16 cellular contexts compared by ENCODE assay signal in genomic region chr4:4358093-4358840, GRCh38.
"Had no signal": no experiment of that assay in that cellular context is flagged by ENCODE, and none has a peak within 500 bp of the region (broad histone marks: within the 10 kb centered on the region; RNA-seq: fewer than 3 reads in every experiment).

No MANE protein-coding gene starts in this region.

- H3K27ac ChIP-seq: lower lobe of right lung, prostate gland had no signal

- H3K4me3 ChIP-seq: lower lobe of right lung, prostate gland had no signal

- H3K36me3 ChIP-seq: lower lobe of right lung, prostate gland had no signal

- DNase-seq: activated effector memory CD4-positive, alpha-beta T cell treated with anti-CD3 and anti-CD28 coated beads, Interleukin-2, amount 50 U/mL, for 16 hours; activated T-cell treated with anti-CD3 and anti-CD28 coated beads, Interleukin-2, amount 50 U/mL, for 1 hour; amygdala; cerebellar nuclear complex; hypothalamus; immature natural killer cell; lower lobe of right lung; midbrain; naive B cell; nucleus accumbens; stimulated activated CD4-positive, alpha-beta T cell treated with anti-CD3 and anti-CD28 coated beads, Interleukin-12 subunit alpha, Interleukin-12 subunit beta, amount 100 ng/mL, for 4 hours; stimulated activated CD4-positive, alpha-beta T cell treated with anti-CD3 and anti-CD28 coated beads, Interleukin-2, amount 100 ng/mL, for 48 hours; stimulated activated naive CD4-positive, alpha-beta T cell treated with Interleukin-2 at 50 U/mL for 16 hours; trophoblast cell had no signal

- ATAC-seq: activated CD4-positive, CD25-positive, alpha-beta regulatory T cell treated with anti-CD3 and anti-CD28 coated beads, Interleukin-2, amount 50 U/mL, for 24 hours; lower lobe of right lung had no signal

- H3K4me1 ChIP-seq: lower lobe of right lung, prostate gland had no signal

- H3K9me3 ChIP-seq: lower lobe of right lung, prostate gland had no signal
